Comparison of ENCODE assay signal across 1 cellular context in the genomic region with DNA sequence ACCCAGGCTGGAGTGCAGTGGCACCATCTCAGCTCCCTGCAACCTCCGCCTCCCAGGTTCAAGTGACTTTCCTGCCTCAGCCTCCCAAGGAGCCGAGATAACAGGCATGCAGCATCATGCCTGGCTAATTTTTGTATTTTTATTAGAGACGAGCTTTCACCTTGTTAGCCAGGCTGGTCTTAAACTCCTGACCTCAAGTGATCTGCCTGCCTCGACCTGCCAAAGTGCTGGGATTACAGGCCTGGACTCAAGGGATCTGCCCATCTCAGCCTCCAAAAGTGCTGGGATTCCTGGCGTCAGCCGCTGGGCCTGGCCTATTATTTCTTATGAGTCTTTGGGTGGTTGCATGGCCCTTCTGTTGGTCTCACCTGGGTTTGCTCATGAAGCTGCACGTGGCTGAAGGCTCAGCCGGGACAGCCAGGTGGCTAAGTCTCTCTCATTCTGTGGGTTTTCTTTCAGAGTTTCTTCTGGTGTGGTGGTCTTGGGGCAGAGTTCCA.
TF ChIP-seq lines count a peak whose summit lies in the region.

No MANE protein-coding gene starts in this region.

TF ChIP-seq in GM23338, 12 proteins besides CTCF, POLR2A, EP300 and RAD21 (continued from another document):
- TF ChIP-seq ETS1 (IDR thresholded peaks at IDR 0.05) (no peak), ZNF331 (CRISPR knock-in tag; IDR thresholded peaks at IDR 0.05; ENCODE audit: low read depth) (no peak), ZNF462 (CRISPR knock-in tag; IDR thresholded peaks at IDR 0.05) (no peak), CREB1 (CRISPR knock-in tag; IDR thresholded peaks at IDR 0.05; ENCODE audit: low read depth) (no peak), STAT1 (IDR thresholded peaks at IDR 0.05; ENCODE audit: unreplicated experiment) (no peak), JUNB (IDR thresholded peaks at IDR 0.05; ENCODE audit: unreplicated experiment) (no peak), EZH2 (IDR thresholded peaks at IDR 0.05; ENCODE audit: low read depth, unreplicated experiment) (no peak)
TF ChIP-seq in GM23338: peak in this region for 0.
